ENCODE assay signal across 27 cellular contexts in genomic region chr14:44952391-44953110, GRCh38.
"Had no signal": no experiment of that assay in that cellular context is flagged by ENCODE, and none has a peak within 500 bp of the region (broad histone marks: within the 10 kb centered on the region; RNA-seq: fewer than 3 reads in every experiment).

No MANE protein-coding gene starts in this region.

- H3K27me3 ChIP-seq: adrenal gland, body of pancreas, colonic mucosa, gastrocnemius medialis, neural progenitor cell, testis had no signal

- DNase-seq: activated CD4-positive, alpha-beta memory T cell treated with anti-CD3 and anti-CD28 coated beads, Interleukin-2, amount 10 ng/mL, durations not matched to agents 7 days and 5 days; activated CD4-positive, alpha-beta T cell treated with anti-CD3 and anti-CD28 coated beads for 48 hours; activated CD8-positive, alpha-beta memory T cell treated with anti-CD3 and anti-CD28 coated beads, Interleukin-2, amount 10 ng/mL, durations not matched to agents 7 days and 5 days; activated naive CD4-positive, alpha-beta T cell; activated T-cell treated with anti-CD3 and anti-CD28 coated beads, Interleukin-2, amount 50 U/mL, for 48 hours; adrenal gland; aorta; body of pancreas; colonic mucosa; effector CD8-positive, alpha-beta T cell; erythroblast; gastrocnemius medialis; glutamatergic neuron; islet precursor cell; left ventricle myocardium superior; naive B cell; stimulated activated CD4-positive, alpha-beta T cell treated with anti-CD3 and anti-CD28 coated beads, Interleukin-4, amount 100 ng/mL, for 4 hours; stimulated activated naive CD4-positive, alpha-beta T cell; T-helper 1 cell; testis had no signal

- H3K27me3 Mint-ChIP-seq: activated CD4-positive, alpha-beta memory T cell treated with anti-CD3 and anti-CD28 coated beads, Interleukin-2, amount 10 ng/mL, durations not matched to agents 7 days and 5 days; activated CD8-positive, alpha-beta memory T cell treated with anti-CD3 and anti-CD28 coated beads, Interleukin-2, amount 10 ng/mL, durations not matched to agents 7 days and 5 days; naive B cell had no signal

- H3K4me1 Mint-ChIP-seq: neural progenitor cell had no signal

- H3K4me2 ChIP-seq: neural progenitor cell had no signal

- H3K27ac ChIP-seq: adrenal gland, body of pancreas, colonic mucosa, gastrocnemius medialis, neural progenitor cell, skin epidermis, testis, VCaP had no signal

- H3K4me3 Mint-ChIP-seq: activated CD4-positive, alpha-beta memory T cell treated with anti-CD3 and anti-CD28 coated beads, Interleukin-2, amount 10 ng/mL, durations not matched to agents 7 days and 5 days; activated CD8-positive, alpha-beta memory T cell treated with anti-CD3 and anti-CD28 coated beads, Interleukin-2, amount 10 ng/mL, durations not matched to agents 7 days and 5 days; naive B cell; neural progenitor cell had no signal

- H3K4me3 ChIP-seq: adrenal gland, body of pancreas, colonic mucosa, gastrocnemius medialis, neural progenitor cell, skin epidermis, testis had no signal

- ATAC-seq: activated CD4-positive, CD25-positive, alpha-beta regulatory T cell treated with anti-CD3 and anti-CD28 coated beads, Interleukin-2, amount 50 U/mL, for 24 hours; activated CD8-positive, alpha-beta memory T cell treated with anti-CD3 and anti-CD28 coated beads, Interleukin-2, amount 10 ng/mL, durations not matched to agents 7 days and 5 days; activated naive CD4-positive, alpha-beta T cell treated with anti-CD3 and anti-CD28 coated beads, Interleukin-2, amount 50 U/mL, for 72 hours; body of pancreas; gastrocnemius medialis; left ventricle myocardium superior; sciatic nerve had no signal

- H2AFZ ChIP-seq: neural progenitor cell had no signal

- H3K9me3 Mint-ChIP-seq: activated CD4-positive, alpha-beta memory T cell treated with anti-CD3 and anti-CD28 coated beads, Interleukin-2, amount 10 ng/mL, durations not matched to agents 7 days and 5 days; activated naive CD4-positive, alpha-beta T cell treated with anti-CD3 and anti-CD28 coated beads, Interleukin-2, amount 50 U/mL, for 72 hours; naive B cell; neural progenitor cell had no signal

- H3K4me1 ChIP-seq: body of pancreas, colonic mucosa, neural progenitor cell, testis had no signal

- H3K9me3 ChIP-seq: adrenal gland, body of pancreas, colonic mucosa, gastrocnemius medialis, testis had no signal

- H3K36me3 ChIP-seq: adrenal gland, colonic mucosa, gastrocnemius medialis, neural progenitor cell had no signal

- H3K9ac ChIP-seq: neural progenitor cell had no signal

- FAIRE-seq: urothelium cell line had no signal

- H3K27ac Mint-ChIP-seq: activated CD4-positive, alpha-beta memory T cell treated with anti-CD3 and anti-CD28 coated beads, Interleukin-2, amount 10 ng/mL, durations not matched to agents 7 days and 5 days; activated CD8-positive, alpha-beta memory T cell treated with anti-CD3 and anti-CD28 coated beads, Interleukin-2, amount 10 ng/mL, durations not matched to agents 7 days and 5 days; activated naive CD4-positive, alpha-beta T cell treated with anti-CD3 and anti-CD28 coated beads, Interleukin-2, amount 50 U/mL, for 72 hours; naive B cell; neural progenitor cell had no signal
